ENCODE assay signal across 8 cellular contexts in genomic region chr17:21029032-21029431, GRCh38. TPM values are rescaled to one million over a fixed set of nuclear protein-coding genes. Genes with fewer than 3 reads are reported as not detected.
DNase-seq lines count a peak whose midpoint lies in the region; ATAC-seq lines count a peak whose summit lies in the region.

No MANE protein-coding gene starts in this region.

- H3K9me3 Mint-ChIP-seq in activated naive CD4-positive, alpha-beta T cell treated with anti-CD3 and anti-CD28 coated beads, Interleukin-2, amount 50 U/mL, for 72 hours, result no peaks in the 10 kb centered on the region
- no peaks in the 10 kb centered on the region for H3K9me3 Mint-ChIP-seq in stimulated activated effector memory CD8-positive, alpha-beta T cell treated with anti-CD3 and anti-CD28 coated beads, Interleukin-12 subunit alpha, Interleukin-12 subunit beta, amount 100 ng/mL, for 72 hours

- no peak for DNase-seq in activated CD4-positive, CD25-positive, alpha-beta regulatory T cell treated with anti-CD3 and anti-CD28 coated beads, Interleukin-2, amount 50 U/mL, for 72 hours
- peak in 1 of 2 donors; percentile 15 for DNase-seq in activated naive CD4-positive, alpha-beta T cell treated with anti-CD3 and anti-CD28 coated beads, Interleukin-2, amount 50 U/mL, for 72 hours (ENCODE audit: low spot score in 2 of 2)
- DNase-seq in right cardiac atrium (peak in 2 of 3 donors; percentile 47 to 57), NCI-H2171 (lab: John Stamatoyannopoulos, UW) (no peak), NCI-H1417 (lab: John Stamatoyannopoulos, UW) (no peak)
- DNase-seq in stimulated activated effector memory CD8-positive, alpha-beta T cell treated with anti-CD3 and anti-CD28 coated beads, Interleukin-12 subunit alpha, Interleukin-12 subunit beta, amount 100 ng/mL, for 72 hours (ENCODE audit: low spot score in 2 of 2), result peak in 1 of 2 donors; percentile 68

- H3K27ac Mint-ChIP-seq in activated naive CD4-positive, alpha-beta T cell treated with anti-CD3 and anti-CD28 coated beads, Interleukin-2, amount 50 U/mL, for 72 hours, result peak overlapping the region; percentile 50 to 98
- peak overlapping the region; percentile 83 for H3K27ac Mint-ChIP-seq in stimulated activated effector memory CD8-positive, alpha-beta T cell treated with anti-CD3 and anti-CD28 coated beads, Interleukin-12 subunit alpha, Interleukin-12 subunit beta, amount 100 ng/mL, for 72 hours

- 24% methylated on average over 7 of the region's 7 CpGs for WGBS in right cardiac atrium

- H3K4me3 Mint-ChIP-seq in stimulated activated effector memory CD8-positive, alpha-beta T cell treated with anti-CD3 and anti-CD28 coated beads, Interleukin-12 subunit alpha, Interleukin-12 subunit beta, amount 100 ng/mL, for 72 hours, result peak overlapping the region; percentile 46

- peak; percentile 76 to 91 for ATAC-seq in activated CD4-positive, CD25-positive, alpha-beta regulatory T cell treated with anti-CD3 and anti-CD28 coated beads, Interleukin-2, amount 50 U/mL, for 24 hours
- ATAC-seq in activated naive CD4-positive, alpha-beta T cell treated with anti-CD3 and anti-CD28 coated beads, Interleukin-2, amount 50 U/mL, for 72 hours, result peak; percentile 72 to 85
- ATAC-seq in right cardiac atrium (peak; percentile 51 to 54), GM18861 (IDR thresholded peaks at IDR 0.05; ENCODE audit: unreplicated experiment) (no peak)
- peak; percentile 96 for ATAC-seq in stimulated activated effector memory CD8-positive, alpha-beta T cell treated with anti-CD3 and anti-CD28 coated beads, Interleukin-12 subunit alpha, Interleukin-12 subunit beta, amount 100 ng/mL, for 72 hours

- intact Hi-C loops in right cardiac atrium (cut with DNase I), result no loop called here

- H3K9me3 ChIP-seq in right cardiac atrium (ENCODE audit: control insufficient read depth, low read length), result no peaks in the 10 kb centered on the region

- peak overlapping the region; percentile 64 for H3K27ac ChIP-seq in right cardiac atrium (ENCODE audit: low read length)

- H3K36me3 Mint-ChIP-seq in activated naive CD4-positive, alpha-beta T cell treated with anti-CD3 and anti-CD28 coated beads, Interleukin-2, amount 50 U/mL, for 72 hours, result peaks cover 11 to 35% of the 10 kb centered on the region in 2 donors
- peaks cover 83% of the 10 kb centered on the region for H3K36me3 Mint-ChIP-seq in stimulated activated effector memory CD8-positive, alpha-beta T cell treated with anti-CD3 and anti-CD28 coated beads, Interleukin-12 subunit alpha, Interleukin-12 subunit beta, amount 100 ng/mL, for 72 hours

- H3K27me3 ChIP-seq in right cardiac atrium (ENCODE audit: control insufficient read depth, insufficient read depth), result no peaks in the 10 kb centered on the region

- H3K4me3 ChIP-seq in right cardiac atrium (ENCODE audit: low read length), result no peak overlapping the region

- H3K4me1 ChIP-seq in right cardiac atrium (ENCODE audit: control insufficient read depth, insufficient read depth, low read length), result peaks cover 20% of the 10 kb centered on the region

- H3K4me1 Mint-ChIP-seq in stimulated activated effector memory CD8-positive, alpha-beta T cell treated with anti-CD3 and anti-CD28 coated beads, Interleukin-12 subunit alpha, Interleukin-12 subunit beta, amount 100 ng/mL, for 72 hours, result peaks cover 71% of the 10 kb centered on the region

RNA-seq across cellular contexts. Expression of gene USP22, which starts 13.8 kb away (rescaled TPM):
- total RNA-seq in activated naive CD4-positive, alpha-beta T cell treated with anti-CD3 and anti-CD28 coated beads, Interleukin-2, amount 50 U/mL, for 72 hours, result 100 to 1,000 TPM; 146 to 180 TPM
- 100 to 1,000 TPM; 155 to 175 (median 168) TPM for total RNA-seq in right cardiac atrium
- polyA plus RNA-seq in right cardiac atrium, result 52.2 TPM

Comparison
In these comparisons a context has a peak if more than half of its experiments do, and no peak if none do; other contexts are left out.
1. DNase-seq: peak in right cardiac atrium (2 of 3); none in activated CD4-positive, CD25-positive, alpha-beta regulatory T cell treated with anti-CD3 and anti-CD28 coated beads, Interleukin-2, amount 50 U/mL, for 72 hours (single experiment), NCI-H2171 (single experiment) and NCI-H1417 (0 of 3).